Comparison of ENCODE assay signal across 16 cellular contexts in genomic region chr5:86909461-86909881, GRCh38.
A peak's percentile ranks its signal among the peaks of the same experiment; 100 is the strongest.
DNase-seq lines count a peak whose midpoint lies in the region; TF ChIP-seq lines count a peak whose summit lies in the region.
"Had no signal": no experiment of that assay in that cellular context is flagged by ENCODE, and none has a peak within 500 bp of the region (broad histone marks: within the 10 kb centered on the region; RNA-seq: fewer than 3 reads in every experiment).

No MANE protein-coding gene starts in this region.

- CTCF ChIA-PET in BJ (lab: Yijun Ruan, JAX), result interaction anchor here (1.1 to 3.4 kb wide), 3 partner anchors 29 to 102 kb away, joined by 3 to 22 read pairs (median 3); no protein-coding TSS in a partner anchor

- no peaks in the 10 kb centered on the region for H3K9me3 ChIP-seq in neural cell (ENCODE audit: low read length)
- H3K9me3 ChIP-seq: adrenal gland, HAP-1 had no signal

- H3K79me2 ChIP-seq in neural cell (replicated peaks; ENCODE audit: insufficient read depth, low read length), result no peaks in the 10 kb centered on the region

- peaks cover 2% of the 10 kb centered on the region for H3F3A ChIP-seq in neural cell (ENCODE audit: insufficient read depth, low read length, poor library complexity, severe bottlenecking)

- H3K27ac ChIP-seq in neural cell (ENCODE audit: low read length), result no peak overlapping the region
- H3K27ac ChIP-seq in dorsolateral prefrontal cortex, result peak overlapping the region in 1 of 59 donors; percentile 3
- H3K27ac ChIP-seq in caudate nucleus (ENCODE audit: low read depth, low read length), result no peak overlapping the region

- no peak overlapping the region for H3K4me3 ChIP-seq in BJ (ENCODE audit: low read depth, low read length)
- no peak overlapping the region for H3K4me3 ChIP-seq in cardiac fibroblast (replicated peaks in 1 of 2; ENCODE audit: low read depth in 2 of 2, low read length in 2 of 2)
- H3K4me3 ChIP-seq in neural cell (ENCODE audit: low read length), result no peak overlapping the region
- H3K4me3 ChIP-seq in dorsolateral prefrontal cortex, result no peak overlapping the region
- H3K4me3 ChIP-seq: adrenal gland, HAP-1 had no signal

- intact Hi-C loops in dorsolateral prefrontal cortex (cut with DNase I), result no loop called here

- H3K36me3 ChIP-seq in BJ (ENCODE audit: control insufficient read depth, insufficient read depth, low read length) (no peaks in the 10 kb centered on the region), neural cell (ENCODE audit: insufficient read depth, low read length) (no peaks in the 10 kb centered on the region)
- H3K36me3 ChIP-seq: adrenal gland, HAP-1 had no signal

- TF ChIP-seq CTCF in BJ (IDR thresholded peaks at IDR 0.05; ENCODE audit: insufficient read depth, low read depth, low read length) (no peak), cardiac fibroblast (IDR thresholded peaks at IDR 0.05; ENCODE audit: low read depth, low read length) (no peak), neural cell (IDR thresholded peaks at IDR 0.05; ENCODE audit: poor library complexity, severe bottlenecking) (no peak), dorsolateral prefrontal cortex (IDR thresholded peaks at IDR 0.05 in 54 of 56, conservative IDR thresholded peaks at IDR 0.05 in 2 of 56; ENCODE audit: low read depth in 1 of 56, partially characterized antibody in 56 of 56) (no peak)

- no peak overlapping the region for H2AFZ ChIP-seq in neural cell (ENCODE audit: low read depth, low read length)

- H4K20me1 ChIP-seq in neural cell (ENCODE audit: insufficient read depth), result no peaks in the 10 kb centered on the region

- H3K27me3 ChIP-seq in BJ (ENCODE audit: control insufficient read depth, insufficient read depth, low read length) (no peaks in the 10 kb centered on the region), neural cell (ENCODE audit: insufficient read depth, low read depth, low read length) (no peaks in the 10 kb centered on the region), dorsolateral prefrontal cortex (peaks cover 0 to 5% (median 0%) of the 10 kb centered on the region in 45 donors)
- H3K27me3 ChIP-seq: adrenal gland had no signal

- DNase-seq in BJ (ENCODE audit: low read depth) (peak; percentile 75), cardiac fibroblast (ENCODE audit: low read depth in 2 of 2) (peak; percentile 38 to 52), dedifferentiated amniotic fluid mesenchymal stem cell (ENCODE audit: extremely low spot score) (no peak), dorsolateral prefrontal cortex (no peak), caudate nucleus (lab: John Stamatoyannopoulos, UW) (no peak)
- DNase-seq in stimulated activated CD4-positive, alpha-beta T cell treated with anti-CD3 and anti-CD28 coated beads, Interleukin-2, amount 100 ng/mL, for 24 hours, result no peak
- DNase-seq: activated T-cell treated with anti-CD3 and anti-CD28 coated beads for 4 hours; CD8-positive, alpha-beta memory T cell; head of caudate nucleus; naive thymus-derived CD4-positive, alpha-beta T cell; stimulated activated CD4-positive, alpha-beta T cell treated with anti-CD3 and anti-CD28 coated beads, Interleukin-4, amount 100 ng/mL, for 24 hours; T-cell had no signal

- no peak overlapping the region for H3K9ac ChIP-seq in neural cell (ENCODE audit: low read length)

- TF ChIP-seq RAD21 in Ishikawa (IDR thresholded peaks at IDR 0.05; ENCODE audit: low read depth) (no peak), neural cell (conservative IDR thresholded peaks at IDR 0.05) (no peak)

- H3K9me2 ChIP-seq in neural cell (ENCODE audit: insufficient read depth, low read length), result no peaks in the 10 kb centered on the region

- peak overlapping the region; percentile 37 for H3K4me2 ChIP-seq in neural cell (ENCODE audit: low read length)

- POLR2A ChIA-PET in BJ (lab: Charles Lee), result interaction anchor here (0.7 kb wide), 1 partner anchor 89 kb away, joined by 4 read pairs; no protein-coding TSS in a partner anchor

- TF ChIP-seq EP300 in Ishikawa (IDR thresholded peaks at IDR 0.05; ENCODE audit: borderline replicate concordance), result peak; percentile 57; the same call in 1 of the 2 replicates
- TF ChIP-seq EP300 in neural cell (conservative IDR thresholded peaks at IDR 0.05; ENCODE audit: poor library complexity, severe bottlenecking), result no peak

TF ChIP-seq in Ishikawa, 13 proteins besides CTCF, POLR2A, EP300 and RAD21:
- TF ChIP-seq ZBTB7A (IDR thresholded peaks at IDR 0.05; ENCODE audit: low read depth), result no peak
- peak; percentile 55; the same call in 1 of the 2 replicates for TF ChIP-seq NFIC (IDR thresholded peaks at IDR 0.05)
- TF ChIP-seq TCF12 (IDR thresholded peaks at IDR 0.05; ENCODE audit: low read depth), result 0 out of 2 replicates have a peak, but pooled peaks have one; percentile 12
- peak; percentile 48 for TF ChIP-seq TEAD4 (IDR thresholded peaks at IDR 0.05)

TF ChIP-seq in neural cell, 6 proteins besides CTCF, POLR2A, EP300 and RAD21:
- TF ChIP-seq TAF1 (IDR thresholded peaks at IDR 0.05; ENCODE audit: low read depth), result no peak
- no peak for TF ChIP-seq EZH2 (IDR thresholded peaks at IDR 0.05; ENCODE audit: borderline replicate concordance, insufficient read depth, low read length, poor library complexity, severe bottlenecking)

Comparison
In these comparisons a context has a peak if more than half of its experiments do, and no peak if none do; other contexts are left out.
1. DNase-seq: peak in BJ (single experiment) and cardiac fibroblast (2 of 2); none in stimulated activated CD4-positive, alpha-beta T cell treated with anti-CD3 and anti-CD28 coated beads, Interleukin-2, amount 100 ng/mL, for 24 hours (0 of 2), dedifferentiated amniotic fluid mesenchymal stem cell (single experiment), dorsolateral prefrontal cortex (0 of 10) and caudate nucleus (0 of 61).